In genomic region chr5:123450641-123451421, GRCh38 we compare ENCODE assay signal across 11 cellular contexts. TPM values are rescaled to one million over a fixed set of nuclear protein-coding genes. Genes with fewer than 3 reads are reported as not detected.
A peak's percentile ranks its signal among the peaks of the same experiment; 100 is the strongest.
DNase-seq lines count a peak whose midpoint lies in the region; ATAC-seq, FAIRE-seq and TF ChIP-seq lines count a peak whose summit lies in the region.
"Had no signal": no experiment of that assay in that cellular context is flagged by ENCODE, and none has a peak within 500 bp of the region (broad histone marks: within the 10 kb centered on the region; RNA-seq: fewer than 3 reads in every experiment).

No MANE protein-coding gene starts in this region.

- no TSS peak for BruUV-seq in endothelial cell of umbilical vein (replicated peaks; lab: Mats Ljungman, UMichigan)

- H2AFZ ChIP-seq in endothelial cell of umbilical vein (ENCODE audit: low read depth, low read length) = peak overlapping the region; percentile 31

- intact Hi-C loops in endothelial cell of umbilical vein (cut with micrococcal nuclease) = no loop called here

- H3K4me2 ChIP-seq in endothelial cell of umbilical vein (ENCODE audit: insufficient read depth, low read length) = no peak overlapping the region

- DNase-seq in NCI-H2196 (lab: John Stamatoyannopoulos, UW; ENCODE audit: unreplicated experiment) = peak; percentile 29
- no peak for DNase-seq in NCI-H2196 treated with DMSO at 0.1 percent for 48 hours (lab: John Stamatoyannopoulos, UW; ENCODE audit: unreplicated experiment)
- peak; percentile 79 for DNase-seq in NCI-H524 treated with DMSO at 0.1 percent for 48 hours (lab: John Stamatoyannopoulos, UW)
- peak; percentile 70 for DNase-seq in endothelial cell of umbilical vein (ENCODE audit: low read depth, low spot score)
- DNase-seq in superior temporal gyrus (ENCODE audit: extremely low spot score) = peak; percentile 70
- DNase-seq in NAMALWA (ENCODE audit: low spot score) = no peak
- DNase-seq: activated effector memory CD4-positive, alpha-beta T cell treated with Interleukin-2 at 50 U/mL for 16 hours; effector CD8-positive, alpha-beta T cell; stimulated activated CD4-positive, alpha-beta T cell treated with anti-CD3 and anti-CD28 coated beads, Interleukin-4, amount 100 ng/mL, for 4 hours had no signal

- TF ChIP-seq POLR2A in endothelial cell of umbilical vein (IDR thresholded peaks at IDR 0.05; ENCODE audit: low read depth, low read length) = no peak

- H3K9me3 ChIP-seq in endothelial cell of umbilical vein (replicated peaks; ENCODE audit: control insufficient read depth, insufficient read depth, low read length) = no peaks in the 10 kb centered on the region

- no peak overlapping the region for H3K27ac ChIP-seq in endothelial cell of umbilical vein (ENCODE audit: insufficient read depth, low read depth, low read length)

- no peak overlapping the region for H3K4me3 ChIP-seq in endothelial cell of umbilical vein (replicated peaks in 1 of 3; ENCODE audit: insufficient read depth in 1 of 3, low read depth in 1 of 3, low read length in 3 of 3)

- H3K9ac ChIP-seq in endothelial cell of umbilical vein (replicated peaks; ENCODE audit: extremely low read depth, insufficient read depth, low read length) = no peak overlapping the region

- H3K27me3 ChIP-seq in endothelial cell of umbilical vein (ENCODE audit: control insufficient read depth in 2 of 2, insufficient read depth in 2 of 2, low read length in 2 of 2) = peaks cover 0 to 2% of the 10 kb centered on the region in 2 experiments

- POLR2A ChIA-PET in endothelial cell of umbilical vein (lab: Charles Lee) = interaction anchor here (1.8 kb wide), 1 partner anchor 61 kb away, joined by 5 read pairs; the partner anchor contains the start of gene CSNK1G3

- H3K9me1 ChIP-seq in endothelial cell of umbilical vein (replicated peaks; ENCODE audit: control insufficient read depth, extremely low read depth, insufficient read depth, low read length) = no peaks in the 10 kb centered on the region

- ATAC-seq in GM19452 (IDR thresholded peaks at IDR 0.05; ENCODE audit: unreplicated experiment) = no peak
- ATAC-seq in HG03342 (IDR thresholded peaks at IDR 0.05; ENCODE audit: unreplicated experiment) = no peak

- no peaks in the 10 kb centered on the region for H3K4me1 ChIP-seq in endothelial cell of umbilical vein (ENCODE audit: control insufficient read depth, extremely low read depth, insufficient read depth, low read length)

- FAIRE-seq in endothelial cell of umbilical vein (lab: Jason Lieb, UNC) = peak; percentile 72

- dilution Hi-C loops in endothelial cell of umbilical vein (cut with MboI; ENCODE audit: extremely low pct_ligation_motif_present, low sequenced_read_pairs) = no loop called here

- H3K36me3 ChIP-seq in endothelial cell of umbilical vein (ENCODE audit: control insufficient read depth in 2 of 2, extremely low read depth in 1 of 2, insufficient read depth in 2 of 2, low read length in 2 of 2) = no peaks in the 10 kb centered on the region

- H3K79me2 ChIP-seq in endothelial cell of umbilical vein (ENCODE audit: control insufficient read depth, insufficient read depth, low read length) = no peaks in the 10 kb centered on the region

- no peak for TF ChIP-seq CTCF in endothelial cell of umbilical vein (IDR thresholded peaks at IDR 0.05; ENCODE audit: extremely low read depth in 1 of 2, insufficient read depth in 1 of 2, low read depth in 1 of 2, low read length in 2 of 2)

- CTCF ChIA-PET in endothelial cell of umbilical vein (lab: Charles Lee) = interaction anchor here (0.9 to 1.6 kb wide), 7 partner anchors 10 to 652 kb away, joined by 3 to 7 read pairs (median 3); partner anchors contain the start of gene CEP120

- H4K20me1 ChIP-seq in endothelial cell of umbilical vein (replicated peaks; ENCODE audit: control insufficient read depth, extremely low read depth, insufficient read depth, low read length) = no peaks in the 10 kb centered on the region

TF ChIP-seq in endothelial cell of umbilical vein, 7 proteins besides CTCF, POLR2A, EP300 and RAD21:
- TF ChIP-seq EZH2 (IDR thresholded peaks at IDR 0.05; ENCODE audit: borderline replicate concordance, low read depth, low read length, severe bottlenecking) (no peak), POLR2AphosphoS5 (IDR thresholded peaks at IDR 0.05; ENCODE audit: insufficient read depth, low read depth, low read length) (no peak), MAX (IDR thresholded peaks at IDR 0.05; ENCODE audit: insufficient read depth, insufficient read length) (no peak), JUN (IDR thresholded peaks at IDR 0.05; ENCODE audit: borderline replicate concordance, insufficient read depth, insufficient read length, low read depth) (no peak), MYC (IDR thresholded peaks at IDR 0.05; ENCODE audit: low read depth, low read length) (no peak)
TF ChIP-seq in endothelial cell of umbilical vein: peak in this region for 0.

RNA-seq across cellular contexts. Expression of gene CEP120, which starts 27.6 kb away (rescaled TPM):
- 15.0 and 18.8 TPM in 2 replicates for total RNA-seq in endothelial cell of umbilical vein
- polyA plus RNA-seq in endothelial cell of umbilical vein = 6.3 and 6.6 TPM in 2 replicates
- polyA plus RNA-seq in endothelial cell of umbilical vein (2011; cell fraction: cytosol; rRNA removed) = 6.8 and 8.4 TPM in 2 replicates
- polyA plus RNA-seq in endothelial cell of umbilical vein (2011; cell fraction: nucleus; rRNA removed) = 16.9 and 20.9 TPM in 2 replicates
- polyA plus RNA-seq in endothelial cell of umbilical vein (2012) = 6.6 and 8.4 TPM in 2 replicates
- polyA minus RNA-seq in endothelial cell of umbilical vein = 43.9 TPM in 2 replicates
- 19.8 TPM for polyA minus RNA-seq in endothelial cell of umbilical vein (2011; cell fraction: cytosol; rRNA and poly(A)+ RNA removed)
- polyA minus RNA-seq in endothelial cell of umbilical vein (2011; cell fraction: nucleus; rRNA and poly(A)+ RNA removed) = 40.2 and 40.3 TPM in 2 replicates

Comparison
In these comparisons a context has a peak if more than half of its experiments do, and no peak if none do; other contexts are left out.
1. DNase-seq: peak in NCI-H2196 (single experiment), NCI-H524 treated with DMSO at 0.1 percent for 48 hours (single experiment), endothelial cell of umbilical vein (single experiment) and superior temporal gyrus (single experiment); none in NCI-H2196 treated with DMSO at 0.1 percent for 48 hours (single experiment) and NAMALWA (single experiment).